ENCODE assay signal across 9 cellular contexts in genomic region chr19:4064073-4064550, GRCh38. TPM values are rescaled to one million over a fixed set of nuclear protein-coding genes. Genes with fewer than 3 reads are reported as not detected.
DNase-seq lines count a peak whose midpoint lies in the region; ATAC-seq and FAIRE-seq lines count a peak whose summit lies in the region.
"Had no signal": no experiment of that assay in that cellular context is flagged by ENCODE, and none has a peak within 500 bp of the region (broad histone marks: within the 10 kb centered on the region; RNA-seq: fewer than 3 reads in every experiment).

No MANE protein-coding gene starts in this region.

- H3K27ac ChIP-seq in iPS DF 6.9 (ENCODE audit: low read length) (no peak overlapping the region), small intestine (ENCODE audit: low read depth in 1 of 2, low read length in 1 of 2) (peak overlapping the region; percentile 89 to 100)

- no peak for ATAC-seq in activated CD8-positive, alpha-beta T cell treated with anti-CD3 and anti-CD28 coated beads, Interleukin-2, amount 10 ng/mL, durations not matched to agents 7 days and 5 days
- no peak for ATAC-seq in GM19023 (IDR thresholded peaks at IDR 0.05; ENCODE audit: unreplicated experiment)

- FAIRE-seq in small intestine (lab: Jason Lieb, UNC): no peak
- FAIRE-seq: G401.6 had no signal

- H3K9me3 ChIP-seq in iPS DF 6.9 (ENCODE audit: control insufficient read depth, insufficient read depth, low read length) (no peaks in the 10 kb centered on the region), small intestine (ENCODE audit: control insufficient read depth, low read depth) (no peaks in the 10 kb centered on the region)

- H3K9me3 Mint-ChIP-seq in activated CD8-positive, alpha-beta T cell treated with anti-CD3 and anti-CD28 coated beads, Interleukin-2, amount 10 ng/mL, durations not matched to agents 7 days and 5 days (ENCODE audit: insufficient read depth): no peaks in the 10 kb centered on the region

- H3K4me3 Mint-ChIP-seq in activated CD8-positive, alpha-beta T cell treated with anti-CD3 and anti-CD28 coated beads, Interleukin-2, amount 10 ng/mL, durations not matched to agents 7 days and 5 days: peak overlapping the region; percentile 84

- H3K36me3 ChIP-seq in iPS DF 6.9 (ENCODE audit: control insufficient read depth, insufficient read depth, low read length) (0 out of 2 replicates have a peak, but pooled peaks cover 2% of the 10 kb centered on the region), small intestine (ENCODE audit: control insufficient read depth in 2 of 2, insufficient read depth in 2 of 2, low read length in 2 of 2) (peaks cover 0 to 4% of the 10 kb centered on the region in 2 donors)

- POLR2A ChIA-PET in activated CD8-positive, alpha-beta T cell treated with anti-CD3 and anti-CD28 coated beads, Interleukin-2, amount 10 ng/mL, durations not matched to agents 7 days and 5 days (lab: Charles Lee): no interaction called here

- DNase-seq in SKM-1 treated with dmso at 0.1 percent for 144 hours (lab: John Stamatoyannopoulos, UW; ENCODE audit: unreplicated experiment) (peak; percentile 59), SKM-1 (lab: John Stamatoyannopoulos, UW; ENCODE audit: unreplicated experiment) (no peak), iPS DF 6.9 (ENCODE audit: low read depth, low spot score) (no peak), small intestine (no peak), cerebellar nuclear complex (lab: John Stamatoyannopoulos, UW) (no peak), SK-N-DZ (ENCODE audit: low spot score) (no peak)
- no peak for DNase-seq in activated CD8-positive, alpha-beta T cell treated with anti-CD3 and anti-CD28 coated beads, Interleukin-2, amount 10 ng/mL, durations not matched to agents 7 days and 5 days

- no peaks in the 10 kb centered on the region for H3K27me3 Mint-ChIP-seq in activated CD8-positive, alpha-beta T cell treated with anti-CD3 and anti-CD28 coated beads, Interleukin-2, amount 10 ng/mL, durations not matched to agents 7 days and 5 days (ENCODE audit: low read depth)

- H3K27ac Mint-ChIP-seq in activated CD8-positive, alpha-beta T cell treated with anti-CD3 and anti-CD28 coated beads, Interleukin-2, amount 10 ng/mL, durations not matched to agents 7 days and 5 days: peak overlapping the region; percentile 86

- peaks cover 9% of the 10 kb centered on the region; the same call in 1 of the 2 replicates for H3K4me1 ChIP-seq in iPS DF 6.9 (ENCODE audit: control insufficient read depth, insufficient read depth, low read length)
- peaks cover under 1 to 9% of the 10 kb centered on the region in 2 donors for H3K4me1 ChIP-seq in small intestine (ENCODE audit: control insufficient read depth in 2 of 2, insufficient read depth in 1 of 2, low read depth in 1 of 2, low read length in 1 of 2)

- no CpG with 5 or more reads among the region's 32 CpGs for WGBS in iPS DF 6.9 (ENCODE audit: insufficient coverage, insufficient read length)
- WGBS in small intestine, 3 donors: 0 to 10% (median 4%) methylated on average over 30 to 32 of the region's 32 CpGs

- peak overlapping the region; percentile 68 for H3K4me3 ChIP-seq in iPS DF 6.9 (ENCODE audit: low read length)
- H3K4me3 ChIP-seq in small intestine (ENCODE audit: low read depth in 1 of 2, low read length in 2 of 2): peak overlapping the region; percentile 95 to 100

- H3K27me3 ChIP-seq in iPS DF 6.9 (ENCODE audit: control insufficient read depth, insufficient read depth, low read length) (peaks cover 9% of the 10 kb centered on the region), small intestine (ENCODE audit: control insufficient read depth in 2 of 2, insufficient read depth in 2 of 2, low read length in 2 of 2) (no peaks in the 10 kb centered on the region)

- peaks cover 39% of the 10 kb centered on the region for H3K4me1 Mint-ChIP-seq in activated CD8-positive, alpha-beta T cell treated with anti-CD3 and anti-CD28 coated beads, Interleukin-2, amount 10 ng/mL, durations not matched to agents 7 days and 5 days (ENCODE audit: low read depth)

- peaks cover 15% of the 10 kb centered on the region for H3K36me3 Mint-ChIP-seq in activated CD8-positive, alpha-beta T cell treated with anti-CD3 and anti-CD28 coated beads, Interleukin-2, amount 10 ng/mL, durations not matched to agents 7 days and 5 days (ENCODE audit: low read depth)

- CTCF ChIA-PET in activated CD8-positive, alpha-beta T cell treated with anti-CD3 and anti-CD28 coated beads, Interleukin-2, amount 10 ng/mL, durations not matched to agents 7 days and 5 days (lab: Charles Lee): interaction anchor here (1.5 kb wide), 1 partner anchor 76 kb away, joined by 5 read pairs; no protein-coding TSS in a partner anchor

RNA-seq across cellular contexts. Expression of gene ZBTB7A, which starts 2.6 kb away (rescaled TPM):
- total RNA-seq in activated CD8-positive, alpha-beta T cell treated with anti-CD3 and anti-CD28 coated beads, Interleukin-2, amount 10 ng/mL, durations not matched to agents 7 days and 5 days: 10 to 100 TPM; 59.1 to 63.1 TPM
- 10 to 100 TPM; 14.3 to 27.0 (median 16.8) TPM for polyA plus RNA-seq in small intestine
- 4.6 and 5.5 TPM in 2 replicates for polyA plus RNA-seq in SK-N-DZ (2014; cell fraction: cytosol; rRNA removed)
- polyA plus RNA-seq in SK-N-DZ (2014; cell fraction: nucleus; rRNA removed): 9.8 and 15.6 TPM in 2 replicates

RNA-seq across cellular contexts. Expression of gene PIAS4, which starts 56.6 kb away (rescaled TPM):
- total RNA-seq in activated CD8-positive, alpha-beta T cell treated with anti-CD3 and anti-CD28 coated beads, Interleukin-2, amount 10 ng/mL, durations not matched to agents 7 days and 5 days: 10 to 100 TPM; 34.2 to 35.6 TPM
- 10 to 100 TPM; 10.8 to 14.8 (median 11.4) TPM for polyA plus RNA-seq in small intestine
- 30.3 and 40.6 TPM in 2 replicates for polyA plus RNA-seq in SK-N-DZ (2014; cell fraction: cytosol; rRNA removed)
- 24.5 and 26.1 TPM in 2 replicates for polyA plus RNA-seq in SK-N-DZ (2014; cell fraction: nucleus; rRNA removed)

RNA-seq across cellular contexts. Expression of gene MAP2K2, which starts 59.8 kb away (rescaled TPM):
- total RNA-seq in activated CD8-positive, alpha-beta T cell treated with anti-CD3 and anti-CD28 coated beads, Interleukin-2, amount 10 ng/mL, durations not matched to agents 7 days and 5 days: 100 to 1,000 TPM; 218 to 234 TPM
- polyA plus RNA-seq in small intestine: 100 to 1,000 TPM; 283 to 522 (median 492) TPM
- polyA plus RNA-seq in SK-N-DZ (2014; cell fraction: cytosol; rRNA removed): 125 and 130 TPM in 2 replicates
- 70.3 and 81.0 TPM in 2 replicates for polyA plus RNA-seq in SK-N-DZ (2014; cell fraction: nucleus; rRNA removed)
